Comparison of ENCODE assay signal across 8 cellular contexts in genomic region chr7:44196450-44196872, GRCh38. TPM values are rescaled to one million over a fixed set of nuclear protein-coding genes. Genes with fewer than 3 reads are reported as not detected.
A peak's percentile ranks its signal among the peaks of the same experiment; 100 is the strongest.
DNase-seq lines count a peak whose midpoint lies in the region; ATAC-seq and TF ChIP-seq lines count a peak whose summit lies in the region.

No MANE protein-coding gene starts in this region.

- no peak for ATAC-seq in GM21526 (IDR thresholded peaks at IDR 0.05; ENCODE audit: low FRiP score, unreplicated experiment)

- TF ChIP-seq CTCF in A673 (conservative IDR thresholded peaks at IDR 0.05; ENCODE audit: low read depth, low read length) (peak; percentile 71), NB4 (IDR thresholded peaks at IDR 0.05; ENCODE audit: low read depth, low read length) (peak; percentile 75), osteoblast (IDR thresholded peaks at IDR 0.05; ENCODE audit: extremely low read depth, low read depth, low read length) (peak; percentile 88), RWPE1 (conservative IDR thresholded peaks at IDR 0.05; ENCODE audit: low read depth) (no peak; the same call in 1 of the 2 replicates)

- no peaks in the 10 kb centered on the region for H3K27me3 ChIP-seq in A673 (replicated peaks; ENCODE audit: insufficient read depth, low read depth, low read length, poor library complexity)
- H3K27me3 ChIP-seq in osteoblast (ENCODE audit: insufficient read depth, low read length), result peaks cover 13% of the 10 kb centered on the region

- TF ChIP-seq POLR2A in NB4 (IDR thresholded peaks at IDR 0.05; ENCODE audit: extremely low read depth, insufficient read length), result no peak

- DNase-seq in A673 (ENCODE audit: low spot score), result peak; percentile 64
- DNase-seq in GDM1 (lab: John Stamatoyannopoulos, UW), result peak; percentile 62
- peak; percentile 63 for DNase-seq in NB4 (ENCODE audit: low read depth)
- peak; percentile 14 for DNase-seq in UCSD-AML1 (lab: John Stamatoyannopoulos, UW; ENCODE audit: unreplicated experiment)
- peak; percentile 29 for DNase-seq in fibroblast of the conjunctiva (ENCODE audit: low read depth)
- peak; percentile 90 for DNase-seq in osteoblast (ENCODE audit: insufficient read length, low spot score, missing footprints)
- no peak for DNase-seq in RWPE1 (ENCODE audit: low spot score)

- POLR2A ChIA-PET in A673 (lab: Charles Lee; ENCODE audit: low non-redundant PET), result no interaction called here
- POLR2A ChIA-PET in RWPE1 (lab: Yijun Ruan, JAX; ENCODE audit: low non-redundant PET), result no interaction called here

- no peak overlapping the region for H3K4me3 ChIP-seq in A673 (ENCODE audit: low read depth, low read length, poor library complexity, severe bottlenecking)
- H3K4me3 ChIP-seq in NB4 (ENCODE audit: low read depth, low read length), result no peak overlapping the region
- no peak overlapping the region for H3K4me3 ChIP-seq in osteoblast (ENCODE audit: insufficient read depth, low read length)

- H3K4me1 ChIP-seq in A673 (ENCODE audit: insufficient read depth, low read length, poor library complexity, severe bottlenecking) (no peaks in the 10 kb centered on the region), osteoblast (ENCODE audit: insufficient read depth, low read length) (no peaks in the 10 kb centered on the region)

- H3K9me3 ChIP-seq in A673 (ENCODE audit: low read depth, low read length, poor library complexity, severe bottlenecking) (no peaks in the 10 kb centered on the region), osteoblast (ENCODE audit: low read depth, low read length) (no peaks in the 10 kb centered on the region)

- no TSS peak for BruUV-seq in A673 (replicated peaks; lab: Mats Ljungman, UMichigan)

- H4K20me1 ChIP-seq in osteoblast (ENCODE audit: insufficient read depth, low read length), result no peaks in the 10 kb centered on the region

- CTCF ChIA-PET in A673 (lab: Charles Lee), result interaction anchor here (0.9 kb wide), 1 partner anchor 124 kb away, joined by 3 read pairs; no protein-coding TSS in a partner anchor
- CTCF ChIA-PET in RWPE1 (lab: Yijun Ruan, JAX), result interaction anchor here (0.5 to 0.6 kb wide), 2 partner anchors 64 to 131 kb away, joined by 3 to 5 read pairs; partner anchors contain the start of gene PGAM2

- H3K27ac ChIP-seq in A673 (ENCODE audit: low read depth, low read length, poor library complexity, severe bottlenecking) (no peak overlapping the region), osteoblast (ENCODE audit: low read depth, low read length) (no peak overlapping the region), RWPE1 (no peak overlapping the region)

- H3K79me2 ChIP-seq in osteoblast (ENCODE audit: insufficient read depth, low read length), result peaks cover 9% of the 10 kb centered on the region

- no peak overlapping the region for H3K4me2 ChIP-seq in osteoblast (ENCODE audit: insufficient read depth, low read length)

- no peak overlapping the region for H2AFZ ChIP-seq in osteoblast (ENCODE audit: low read length)

- no peaks in the 10 kb centered on the region for H3K36me3 ChIP-seq in A673 (ENCODE audit: insufficient read depth, low read length, poor library complexity, severe bottlenecking)
- H3K36me3 ChIP-seq in osteoblast (ENCODE audit: insufficient read depth, low read length), result no peaks in the 10 kb centered on the region

- intact Hi-C loops in A673 (cut with micrococcal nuclease; ENCODE audit: unreplicated experiment), result loop anchor here (5.0 kb wide), 1 partner anchor 124 kb away; no protein-coding TSS in a partner anchor

RNA-seq across cellular contexts. Expression of gene YKT6, which starts 4.3 kb away (rescaled TPM):
- 126 and 140 TPM in 2 replicates for total RNA-seq in A673 (2021)
- 90.1 and 95.2 TPM in 2 replicates for total RNA-seq in osteoblast

RNA-seq across cellular contexts. Expression of gene GCK, which starts 7.2 kb away (rescaled TPM):
- total RNA-seq in A673 (2021) (not detected in 2 replicates), osteoblast (not detected in 2 replicates)

RNA-seq across cellular contexts. Expression of gene MYL7, which starts 55.3 kb away (rescaled TPM):
- total RNA-seq in A673 (2021) (not detected in 2 replicates), osteoblast (not detected in 2 replicates)
